Comparison of ENCODE assay signal across 25 cellular contexts in genomic region chr17:44467108-44467507, GRCh38. TPM values are rescaled to one million over a fixed set of nuclear protein-coding genes. Genes with fewer than 3 reads are reported as not detected.
DNase-seq lines count a peak whose midpoint lies in the region; ATAC-seq and TF ChIP-seq lines count a peak whose summit lies in the region.
"Had no signal": no experiment of that assay in that cellular context is flagged by ENCODE, and none has a peak within 500 bp of the region (broad histone marks: within the 10 kb centered on the region; RNA-seq: fewer than 3 reads in every experiment).

No MANE protein-coding gene starts in this region.

- H3K36me3 Mint-ChIP-seq in natural killer cell treated with Interleukin-12 subunit alpha and Interleukin-12 subunit beta and Interleukin-15 and Interleukin-18, amount 100 ng/mL, for 72 hours = peaks cover 6% of the 10 kb centered on the region
- peaks cover 74% of the 10 kb centered on the region for H3K36me3 Mint-ChIP-seq in CD4-positive, alpha-beta T cell (ENCODE audit: low read depth)

- peaks cover 6% of the 10 kb centered on the region for H3K36me3 ChIP-seq in cardiac muscle cell
- no peaks in the 10 kb centered on the region for H3K36me3 ChIP-seq in thoracic aorta
- H3K36me3 ChIP-seq: ovary, vagina had no signal

- CTCF ChIA-PET in CD4-positive, alpha-beta T cell (lab: Charles Lee) = no interaction called here

- POLR2A ChIA-PET in CD4-positive, alpha-beta T cell (lab: Charles Lee) = no interaction called here

- no peaks in the 10 kb centered on the region for H3K9me3 Mint-ChIP-seq in natural killer cell treated with Interleukin-12 subunit alpha and Interleukin-12 subunit beta and Interleukin-15 and Interleukin-18, amount 100 ng/mL, for 72 hours
- H3K9me3 Mint-ChIP-seq in CD4-positive, alpha-beta T cell = no peaks in the 10 kb centered on the region

- intact Hi-C loops in Right ventricle myocardium superior (cut with DNase I) = no loop called here
- intact Hi-C loops in CD4-positive, alpha-beta T cell (cut with DNase I, micrococcal nuclease) = no loop called here

- H3K4me3 Mint-ChIP-seq in natural killer cell treated with Interleukin-12 subunit alpha and Interleukin-12 subunit beta and Interleukin-15 and Interleukin-18, amount 100 ng/mL, for 72 hours = peak overlapping the region; percentile 68
- no peak overlapping the region for H3K4me3 Mint-ChIP-seq in CD4-positive, alpha-beta T cell

- H3K27me3 ChIP-seq in cardiac muscle cell (no peaks in the 10 kb centered on the region), thoracic aorta (replicated peaks; ENCODE audit: insufficient read depth) (no peaks in the 10 kb centered on the region)
- no peaks in the 10 kb centered on the region for H3K27me3 ChIP-seq in CD4-positive, alpha-beta T cell (ENCODE audit: control insufficient read depth, insufficient read depth, low read length)
- H3K27me3 ChIP-seq: ovary, vagina had no signal

- TF ChIP-seq CTCF in cardiac muscle cell (IDR thresholded peaks at IDR 0.05; ENCODE audit: low read depth, low read length) = no peak
- no peak for TF ChIP-seq CTCF in choroid plexus epithelial cell (conservative IDR thresholded peaks at IDR 0.05; ENCODE audit: low read depth, low read length)
- no peak for TF ChIP-seq CTCF in thoracic aorta (IDR thresholded peaks at IDR 0.05)
- no peak for TF ChIP-seq CTCF in CD4-positive, alpha-beta T cell (IDR thresholded peaks at IDR 0.05)

- no peaks in the 10 kb centered on the region for H3K27me3 Mint-ChIP-seq in natural killer cell treated with Interleukin-12 subunit alpha and Interleukin-12 subunit beta and Interleukin-15 and Interleukin-18, amount 100 ng/mL, for 72 hours
- no peaks in the 10 kb centered on the region for H3K27me3 Mint-ChIP-seq in CD4-positive, alpha-beta T cell

- H3K4me1 Mint-ChIP-seq in natural killer cell treated with Interleukin-12 subunit alpha and Interleukin-12 subunit beta and Interleukin-15 and Interleukin-18, amount 100 ng/mL, for 72 hours (ENCODE audit: low read depth in 2 of 2) = peaks cover 36 to 51% of the 10 kb centered on the region in 2 donors
- H3K4me1 Mint-ChIP-seq in CD4-positive, alpha-beta T cell (ENCODE audit: low read depth) = peaks cover 61% of the 10 kb centered on the region

- DNase-seq in cardiac muscle cell (ENCODE audit: low read depth in 1 of 2, low spot score in 1 of 2) = no peak
- DNase-seq in Right ventricle myocardium superior = no peak
- DNase-seq in choroid plexus epithelial cell (ENCODE audit: low read depth) = peak; percentile 22
- no peak for DNase-seq in natural killer cell treated with Interleukin-12 subunit alpha and Interleukin-12 subunit beta and Interleukin-15 and Interleukin-18, amount 100 ng/mL, for 72 hours (ENCODE audit: low spot score)
- DNase-seq in thoracic aorta (ENCODE audit: low spot score) = no peak
- DNase-seq in CD4-positive, alpha-beta T cell = no peak
- no peak for DNase-seq in SW480 (ENCODE audit: low spot score)
- DNase-seq: activated CD4-positive, alpha-beta T cell treated with anti-CD3 and anti-CD28 coated beads for 48 hours; activated CD8-positive, alpha-beta memory T cell treated with anti-CD3 and anti-CD28 coated beads, Interleukin-2, amount 50 U/mL, for 4 hours; activated gamma-delta T cell treated with Interleukin-2 at 50 U/mL for 16 hours; amygdala; DMS153; effector CD4-positive, alpha-beta T cell; GF-D8; NCI-H1092 treated with DMSO at 0.1 percent for 48 hours; NCI-H2081; NCI-H510A; ovary; RPMI8226; small intestine; stimulated activated CD4-positive, alpha-beta T cell treated with anti-CD3 and anti-CD28 coated beads, Interleukin-4, amount 100 ng/mL, for 1 hour had no signal

- H3K4me1 ChIP-seq in cardiac muscle cell (ENCODE audit: low read depth) (peaks cover 6% of the 10 kb centered on the region), thoracic aorta (ENCODE audit: control insufficient read depth in 1 of 2, low read depth in 2 of 2) (peaks cover 34 to 44% of the 10 kb centered on the region in 2 donors)

- H3K27ac ChIP-seq in cardiac muscle cell = peak overlapping the region; percentile 39
- peak overlapping the region in 1 of 2 donors; percentile 2 for H3K27ac ChIP-seq in thoracic aorta
- no peak overlapping the region for H3K27ac ChIP-seq in CD4-positive, alpha-beta T cell (ENCODE audit: low read depth, low read length)
- H3K27ac ChIP-seq: A549, C4-2B, ovary, vagina had no signal

- ATAC-seq in Right ventricle myocardium superior (ENCODE audit: poor library complexity) = no peak
- no peak for ATAC-seq in natural killer cell treated with Interleukin-12 subunit alpha and Interleukin-12 subunit beta and Interleukin-15 and Interleukin-18, amount 100 ng/mL, for 72 hours
- ATAC-seq in thoracic aorta (ENCODE audit: insufficient number of reproducible peaks, low FRiP score, low read depth) = no peak
- ATAC-seq in HG03280 (IDR thresholded peaks at IDR 0.05; ENCODE audit: unreplicated experiment) = no peak
- ATAC-seq in CD4-positive, alpha-beta T cell (ENCODE audit: poor library complexity) = no peak
- ATAC-seq: A549 had no signal

- H3K4me3 ChIP-seq in cardiac muscle cell (no peak overlapping the region), choroid plexus epithelial cell (ENCODE audit: low read depth, low read length) (no peak overlapping the region), thoracic aorta (peak overlapping the region; percentile 29)
- H3K4me3 ChIP-seq: A549, ovary, vagina had no signal

- H3K9me3 ChIP-seq in cardiac muscle cell (ENCODE audit: low read depth) (no peaks in the 10 kb centered on the region), thoracic aorta (no peaks in the 10 kb centered on the region)
- H3K9me3 ChIP-seq in CD4-positive, alpha-beta T cell (ENCODE audit: control insufficient read depth, low read length) = no peaks in the 10 kb centered on the region
- H3K9me3 ChIP-seq: A549, ovary, vagina had no signal

- peak overlapping the region; percentile 38 to 84 for H3K27ac Mint-ChIP-seq in natural killer cell treated with Interleukin-12 subunit alpha and Interleukin-12 subunit beta and Interleukin-15 and Interleukin-18, amount 100 ng/mL, for 72 hours
- H3K27ac Mint-ChIP-seq in CD4-positive, alpha-beta T cell = no peak overlapping the region

RNA-seq across cellular contexts. Expression of gene GPATCH8, which starts 36.1 kb away (rescaled TPM):
- total RNA-seq in cardiac muscle cell (22.7 and 34.7 TPM in 2 replicates), Right ventricle myocardium superior (17.9 TPM), thoracic aorta (10 to 100 TPM; 39.3 to 56.1 TPM)
- 38.7 and 47.6 TPM in 2 replicates for polyA plus RNA-seq in cardiac muscle cell
- total RNA-seq in natural killer cell treated with Interleukin-12 subunit alpha and Interleukin-12 subunit beta and Interleukin-15 and Interleukin-18, amount 100 ng/mL, for 72 hours = 10 to 100 TPM; 61.1 to 68.3 TPM
- 10 to 100 TPM; 76.0 to 76.9 TPM for total RNA-seq in CD4-positive, alpha-beta T cell
